13 cellular contexts compared by ENCODE assay signal in the genomic region with DNA sequence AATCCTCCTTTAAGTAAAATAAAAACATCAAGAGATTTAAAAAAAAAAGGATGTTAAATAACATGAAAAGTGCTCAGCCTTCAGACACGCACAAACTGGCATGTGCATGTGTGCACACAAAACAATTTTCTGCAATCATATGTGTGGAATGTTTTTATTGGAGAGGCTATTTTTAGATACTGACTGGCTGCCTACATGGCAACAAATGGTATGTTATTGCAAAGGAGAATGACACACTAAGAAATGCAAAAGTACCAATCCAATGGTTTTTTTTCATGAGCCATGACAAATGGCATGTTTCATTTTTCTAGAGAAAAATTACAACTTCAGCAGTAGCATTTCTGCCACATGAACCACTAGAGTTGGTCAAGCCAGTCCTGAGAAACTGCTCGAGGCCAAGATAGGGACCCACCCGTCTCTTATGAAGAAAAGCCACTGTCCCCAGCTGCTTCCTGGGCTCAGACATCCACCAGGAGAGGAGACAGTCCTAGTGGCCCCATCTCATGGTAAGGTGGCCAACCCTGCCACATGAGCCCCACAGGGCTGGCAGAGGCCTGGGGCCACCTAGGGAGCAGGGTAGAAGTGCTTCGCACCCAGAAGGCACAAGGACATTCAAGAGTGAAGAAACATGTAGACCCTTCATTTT.
DNase-seq lines count a peak whose midpoint lies in the region; ATAC-seq, FAIRE-seq and TF ChIP-seq lines count a peak whose summit lies in the region.
"Had no signal": no experiment of that assay in that cellular context is flagged by ENCODE, and none has a peak within 500 bp of the region (broad histone marks: within the 10 kb centered on the region; RNA-seq: fewer than 3 reads in every experiment).

No MANE protein-coding gene starts in this region.

- no peaks in the 10 kb centered on the region for H3K27me3 Mint-ChIP-seq in astrocyte (ENCODE audit: low read depth, unreplicated experiment)
- H3K27me3 Mint-ChIP-seq in stimulated activated memory B cell treated with anti-CD40 and anti-IgM and Interleukin-4, amounts not matched to agents 10 μg/mL and 1 μg/mL and 100 μg/mL, for 72 hours: no peaks in the 10 kb centered on the region
- H3K27me3 Mint-ChIP-seq: activated B cell treated with CpG ODN at 0.5 μM for 24 hours; CD4-positive, alpha-beta memory T cell had no signal

- FAIRE-seq in astrocyte (lab: Jason Lieb, UNC): peak; percentile 39

- H3K36me3 Mint-ChIP-seq in astrocyte (ENCODE audit: low read depth, unreplicated experiment): peaks cover 2% of the 10 kb centered on the region
- H3K36me3 Mint-ChIP-seq in stimulated activated memory B cell treated with anti-CD40 and anti-IgM and Interleukin-4, amounts not matched to agents 10 μg/mL and 1 μg/mL and 100 μg/mL, for 72 hours: no peaks in the 10 kb centered on the region
- H3K36me3 Mint-ChIP-seq: CD4-positive, alpha-beta memory T cell had no signal

- H3K9me3 ChIP-seq in astrocyte (ENCODE audit: insufficient read depth, low read depth, low read length): no peaks in the 10 kb centered on the region

- H3K27ac Mint-ChIP-seq in astrocyte (ENCODE audit: unreplicated experiment): peak overlapping the region; percentile 88
- H3K27ac Mint-ChIP-seq in stimulated activated memory B cell treated with anti-CD40 and anti-IgM and Interleukin-4, amounts not matched to agents 10 μg/mL and 1 μg/mL and 100 μg/mL, for 72 hours: no peak overlapping the region
- H3K27ac Mint-ChIP-seq: activated B cell treated with CpG ODN at 0.5 μM for 24 hours; CD4-positive, alpha-beta memory T cell had no signal

- peaks cover 12% of the 10 kb centered on the region for H3K4me1 ChIP-seq in astrocyte (ENCODE audit: insufficient read depth, low read length)

- no peak for TF ChIP-seq CTCF in astrocyte (IDR thresholded peaks at IDR 0.05; ENCODE audit: insufficient read depth, low read depth, low read length)
- TF ChIP-seq CTCF in GM10248 (IDR thresholded peaks at IDR 0.05; ENCODE audit: control extremely low read depth, extremely low read depth, low read depth, missing control alignments): no peak

- peak overlapping the region; percentile 40 for H3K4me3 Mint-ChIP-seq in astrocyte (ENCODE audit: unreplicated experiment)
- no peak overlapping the region for H3K4me3 Mint-ChIP-seq in stimulated activated memory B cell treated with anti-CD40 and anti-IgM and Interleukin-4, amounts not matched to agents 10 μg/mL and 1 μg/mL and 100 μg/mL, for 72 hours
- H3K4me3 Mint-ChIP-seq: activated B cell treated with CpG ODN at 0.5 μM for 24 hours; CD4-positive, alpha-beta memory T cell had no signal

- POLR2A ChIA-PET in GM10248 (lab: Yijun Ruan, JAX): no interaction called here

- no peaks in the 10 kb centered on the region for H3K9me3 Mint-ChIP-seq in astrocyte (ENCODE audit: unreplicated experiment)
- H3K9me3 Mint-ChIP-seq in stimulated activated memory B cell treated with anti-CD40 and anti-IgM and Interleukin-4, amounts not matched to agents 10 μg/mL and 1 μg/mL and 100 μg/mL, for 72 hours: no peaks in the 10 kb centered on the region
- H3K9me3 Mint-ChIP-seq: activated B cell treated with CpG ODN at 0.5 μM for 24 hours had no signal

- peak overlapping the region; percentile 52 for H3K9ac ChIP-seq in astrocyte (ENCODE audit: low read length)

- CTCF ChIA-PET in GM10248 (lab: Yijun Ruan, JAX): interaction anchor here (0.6 to 1.0 kb wide), 2 partner anchors 14 to 371 kb away, joined by 3 read pairs; no protein-coding TSS in a partner anchor

- DNase-seq in GM04504 (ENCODE audit: low read depth) (peak; percentile 64), astrocyte (ENCODE audit: low read depth) (peak; percentile 76), hepatic stellate cell (ENCODE audit: low spot score) (peak; percentile 83), GM10248 (ENCODE audit: extremely low spot score) (no peak), NCI-H69 (lab: John Stamatoyannopoulos, UW) (no peak), NCI-H1436 treated with DMSO at 0.1 percent for 48 hours (lab: John Stamatoyannopoulos, UW) (no peak)
- DNase-seq: activated B cell treated with CpG ODN at 0.5 μM for 24 hours; CD4-positive, alpha-beta memory T cell; central memory CD4-positive, alpha-beta T cell; NCI-H1092 treated with DMSO at 0.1 percent for 48 hours; NCI-H510A had no signal

- H2AFZ ChIP-seq in astrocyte (ENCODE audit: low read depth, low read length): no peak overlapping the region

- no peak overlapping the region for H3K4me3 ChIP-seq in astrocyte (ENCODE audit: insufficient read depth, low read depth, low read length)

- H3K79me2 ChIP-seq in astrocyte (ENCODE audit: insufficient read depth, low read length): peaks cover 87% of the 10 kb centered on the region

- peaks cover 8% of the 10 kb centered on the region for H3K36me3 ChIP-seq in astrocyte (ENCODE audit: insufficient read depth, low read length)

- H3K4me2 ChIP-seq in astrocyte (ENCODE audit: low read length): peak overlapping the region; percentile 43

- ATAC-seq in stimulated activated memory B cell treated with anti-CD40 and anti-IgM and Interleukin-4, amounts not matched to agents 10 μg/mL and 1 μg/mL and 100 μg/mL, for 72 hours: peak; percentile 48
- no peak for ATAC-seq in HG02973 (IDR thresholded peaks at IDR 0.05; ENCODE audit: unreplicated experiment)

- H3K4me1 Mint-ChIP-seq in astrocyte (ENCODE audit: low read depth, unreplicated experiment): peaks cover 12% of the 10 kb centered on the region
- no peaks in the 10 kb centered on the region for H3K4me1 Mint-ChIP-seq in stimulated activated memory B cell treated with anti-CD40 and anti-IgM and Interleukin-4, amounts not matched to agents 10 μg/mL and 1 μg/mL and 100 μg/mL, for 72 hours
- H3K4me1 Mint-ChIP-seq: activated B cell treated with CpG ODN at 0.5 μM for 24 hours; CD4-positive, alpha-beta memory T cell had no signal

- peak overlapping the region; percentile 86 for H3K27ac ChIP-seq in astrocyte (ENCODE audit: low read depth, low read length)

- no peaks in the 10 kb centered on the region for H3K27me3 ChIP-seq in astrocyte (ENCODE audit: insufficient read depth, low read length)

- H4K20me1 ChIP-seq in astrocyte (ENCODE audit: insufficient read depth, low read length): peaks cover 61% of the 10 kb centered on the region

Comparison
In these comparisons a context has a peak if more than half of its experiments do, and no peak if none do; other contexts are left out.
1. DNase-seq: peak in GM04504 (single experiment), astrocyte (single experiment) and hepatic stellate cell (single experiment); none in GM10248 (single experiment), NCI-H69 (single experiment) and NCI-H1436 treated with DMSO at 0.1 percent for 48 hours (single experiment).